In the genomic region with DNA sequence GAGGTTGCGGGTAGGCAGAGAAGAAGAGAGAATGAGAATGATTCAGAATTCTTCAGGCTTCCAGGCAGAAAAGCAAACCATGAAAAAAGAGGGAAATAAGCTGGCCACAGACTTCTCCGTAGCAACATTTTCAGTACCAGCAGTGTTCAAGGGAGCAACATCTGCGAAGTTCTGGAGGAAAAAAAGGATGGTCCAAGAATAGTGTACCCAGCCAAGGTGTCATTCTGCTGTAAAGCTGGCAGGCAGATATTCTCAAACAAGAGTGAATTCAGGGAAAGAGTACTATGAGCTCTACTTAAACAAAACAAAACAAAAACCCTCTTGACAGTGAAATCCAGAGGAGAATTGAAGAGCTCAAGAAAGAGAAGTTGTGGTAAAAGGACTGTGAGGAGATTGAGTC, we compare ENCODE assay signal across 10 cellular contexts.
"Had no signal": no experiment of that assay in that cellular context is flagged by ENCODE, and none has a peak within 500 bp of the region (broad histone marks: within the 10 kb centered on the region; RNA-seq: fewer than 3 reads in every experiment).

No MANE protein-coding gene starts in this region.

- H3K27ac Mint-ChIP-seq: activated CD4-positive, alpha-beta T cell treated with anti-CD3 and anti-CD28 coated beads, Interleukin-2, amount 10 ng/mL, durations not matched to agents 7 days and 5 days; activated naive CD4-positive, alpha-beta T cell treated with anti-CD3 and anti-CD28 coated beads, Interleukin-2, amount 10 ng/mL, durations not matched to agents 7 days and 5 days; activated T-helper 17 cell treated with anti-CD3 and anti-CD28 coated beads, Interleukin-2, amount 50 U/mL, for 72 hours; WTC11 had no signal

- ATAC-seq: activated T-helper 17 cell treated with anti-CD3 and anti-CD28 coated beads, Interleukin-2, amount 50 U/mL, for 72 hours; gastrocnemius medialis; WTC11 had no signal

- H3K27me3 Mint-ChIP-seq: activated CD4-positive, alpha-beta T cell treated with anti-CD3 and anti-CD28 coated beads, Interleukin-2, amount 10 ng/mL, durations not matched to agents 7 days and 5 days; activated naive CD4-positive, alpha-beta T cell treated with anti-CD3 and anti-CD28 coated beads, Interleukin-2, amount 10 ng/mL, durations not matched to agents 7 days and 5 days; activated T-helper 17 cell treated with anti-CD3 and anti-CD28 coated beads, Interleukin-2, amount 50 U/mL, for 72 hours had no signal

- H3K9me3 Mint-ChIP-seq: activated CD4-positive, alpha-beta T cell treated with anti-CD3 and anti-CD28 coated beads, Interleukin-2, amount 10 ng/mL, durations not matched to agents 7 days and 5 days; activated naive CD4-positive, alpha-beta T cell treated with anti-CD3 and anti-CD28 coated beads, Interleukin-2, amount 10 ng/mL, durations not matched to agents 7 days and 5 days; activated T-helper 17 cell treated with anti-CD3 and anti-CD28 coated beads, Interleukin-2, amount 50 U/mL, for 72 hours; WTC11 had no signal

- H3K4me3 Mint-ChIP-seq: activated CD4-positive, alpha-beta T cell treated with anti-CD3 and anti-CD28 coated beads, Interleukin-2, amount 10 ng/mL, durations not matched to agents 7 days and 5 days; activated naive CD4-positive, alpha-beta T cell treated with anti-CD3 and anti-CD28 coated beads, Interleukin-2, amount 10 ng/mL, durations not matched to agents 7 days and 5 days; activated T-helper 17 cell treated with anti-CD3 and anti-CD28 coated beads, Interleukin-2, amount 50 U/mL, for 72 hours; WTC11 had no signal

- H3K36me3 Mint-ChIP-seq: activated naive CD4-positive, alpha-beta T cell treated with anti-CD3 and anti-CD28 coated beads, Interleukin-2, amount 10 ng/mL, durations not matched to agents 7 days and 5 days had no signal

- FAIRE-seq: colon, small intestine had no signal

- H3K4me1 Mint-ChIP-seq: activated CD4-positive, alpha-beta T cell treated with anti-CD3 and anti-CD28 coated beads, Interleukin-2, amount 10 ng/mL, durations not matched to agents 7 days and 5 days; activated naive CD4-positive, alpha-beta T cell treated with anti-CD3 and anti-CD28 coated beads, Interleukin-2, amount 10 ng/mL, durations not matched to agents 7 days and 5 days; activated T-helper 17 cell treated with anti-CD3 and anti-CD28 coated beads, Interleukin-2, amount 50 U/mL, for 72 hours; WTC11 had no signal

- DNase-seq: activated CD4-positive, alpha-beta T cell treated with anti-CD3 and anti-CD28 coated beads, Interleukin-2, amount 10 ng/mL, durations not matched to agents 7 days and 5 days; activated CD8-positive, alpha-beta memory T cell treated with anti-CD3 and anti-CD28 coated beads for 24 hours; activated naive CD4-positive, alpha-beta T cell treated with anti-CD3 and anti-CD28 coated beads, Interleukin-2, amount 10 ng/mL, durations not matched to agents 7 days and 5 days; effector memory CD4-positive, alpha-beta T cell; gastrocnemius medialis; small intestine; transverse colon had no signal
